ENCODE assay signal across 21 cellular contexts in genomic region chr1:186689907-186690306, GRCh38. TPM values are rescaled to one million over a fixed set of nuclear protein-coding genes. Genes with fewer than 3 reads are reported as not detected.
"Had no signal": no experiment of that assay in that cellular context is flagged by ENCODE, and none has a peak within 500 bp of the region (broad histone marks: within the 10 kb centered on the region; RNA-seq: fewer than 3 reads in every experiment).

No MANE protein-coding gene starts in this region.

- DNase-seq: IMR-90, Karpas-422, KG1, MG63, NCI-H1092, NCI-H1105 treated with DMSO at 0.1 percent for 48 hours, NCI-H1417 treated with DMSO at 0.1 percent for 48 hours, NCI-H146, NCI-H1694 treated with DMSO at 0.1 percent for 48 hours, NCI-H1930, NCI-H2081, NCI-H2107, NCI-H226, NCI-H446, NCI-H510A, NCI-H524 treated with DMSO at 0.1 percent for 48 hours, NCI-H69, NCI-H774, Right ventricle myocardium superior, RPMI8226 had no signal

- H3K27me3 ChIP-seq: MG63 had no signal

- ATAC-seq: HepG2 had no signal

- H3K4me3 ChIP-seq: MG63 had no signal

- H3K36me3 ChIP-seq: MG63 had no signal

RNA-seq across cellular contexts. Expression of gene PTGS2, which starts 9.7 kb away (rescaled TPM):
- total RNA-seq: HepG2 had no signal
- polyA plus RNA-seq: HepG2 had no signal
